1 cellular context compared by ENCODE assay signal in genomic region chr9:123339666-123340414, GRCh38.
TF ChIP-seq lines count a peak whose summit lies in the region.

No MANE protein-coding gene starts in this region.

TF ChIP-seq in K562, 482 proteins besides CTCF, POLR2A, EP300 and RAD21 (continued from another document and continues in another):
- TF ChIP-seq ZBTB11 (CRISPR knock-in tag; IDR thresholded peaks at IDR 0.05) = peak in 1 of 3 experiments; percentile 72; a peak in 2 of 6 replicates
- TF ChIP-seq ZEB2 (IDR thresholded peaks at IDR 0.05) = peak; percentile 26; the same call in 1 of the 2 replicates
- 0 out of 2 replicates have a peak, but pooled peaks have one; percentile 63 for TF ChIP-seq SRSF3 (IDR thresholded peaks at IDR 0.05; ENCODE audit: insufficient read depth, low read length)
- no peak for TF ChIP-seq CEBPG (CRISPR knock-in tag; IDR thresholded peaks at IDR 0.05)
- no peak for TF ChIP-seq CEBPG (tag; conservative IDR thresholded peaks at IDR 0.05 in 1 of 2, IDR thresholded peaks at IDR 0.05 in 1 of 2)
- TF ChIP-seq PHB2 (IDR thresholded peaks at IDR 0.05; ENCODE audit: low read depth) = no peak
- TF ChIP-seq ZNF444 (CRISPR knock-in tag; IDR thresholded peaks at IDR 0.05) = no peak
- TF ChIP-seq KAT8 (IDR thresholded peaks at IDR 0.05; ENCODE audit: low read depth) = no peak
- no peak for TF ChIP-seq ZNF239 (CRISPR knock-in tag; IDR thresholded peaks at IDR 0.05)
- TF ChIP-seq RAD51 (IDR thresholded peaks at IDR 0.05; ENCODE audit: borderline replicate concordance, low read depth) = peak; percentile 66
- no peak for TF ChIP-seq MCM7 (IDR thresholded peaks at IDR 0.05)
- no peak for TF ChIP-seq ZC3H4 (CRISPR knock-in tag; IDR thresholded peaks at IDR 0.05; ENCODE audit: borderline replicate concordance)
- no peak for TF ChIP-seq SIN3B (IDR thresholded peaks at IDR 0.05; ENCODE audit: low read depth)
- no peak for TF ChIP-seq ZNF140 (CRISPR knock-in tag; IDR thresholded peaks at IDR 0.05)
- no peak for TF ChIP-seq EWSR1 (IDR thresholded peaks at IDR 0.05; ENCODE audit: borderline replicate concordance, low read depth, partially characterized antibody)
- TF ChIP-seq RBBP5 (IDR thresholded peaks at IDR 0.05; ENCODE audit: borderline replicate concordance, insufficient read depth, low read length, poor library complexity, severe bottlenecking) = peak; percentile 54
- no peak for TF ChIP-seq CBX3 (IDR thresholded peaks at IDR 0.05; ENCODE audit: borderline replicate concordance in 1 of 2, low read length in 2 of 2)
- no peak for TF ChIP-seq U2AF2 (optimal IDR thresholded peaks at IDR 0.05; ENCODE audit: low read depth, low read length)
- TF ChIP-seq NR2C1 (IDR thresholded peaks at IDR 0.05) = no peak
- TF ChIP-seq NR2C1 (tag; IDR thresholded peaks at IDR 0.05) = peak; percentile 53
- TF ChIP-seq NCOA6 (IDR thresholded peaks at IDR 0.05) = no peak
- TF ChIP-seq HDGF (IDR thresholded peaks at IDR 0.05) = no peak
- TF ChIP-seq ELK3 (CRISPR knock-in tag; IDR thresholded peaks at IDR 0.05) = no peak
- no peak for TF ChIP-seq ARID2 (IDR thresholded peaks at IDR 0.05)
- TF ChIP-seq GATA2 (CRISPR knock-in tag; IDR thresholded peaks at IDR 0.05) = no peak
- peak; percentile 51; the same call in 1 of the 2 replicates for TF ChIP-seq CREB3 (tag; conservative IDR thresholded peaks at IDR 0.05; ENCODE audit: low read depth)
- 0 out of 2 replicates have a peak, but pooled peaks have one; percentile 61 for TF ChIP-seq ZNF436 (CRISPR knock-in tag; IDR thresholded peaks at IDR 0.05)
- 0 out of 2 replicates have a peak, but pooled peaks have one; percentile 42 for TF ChIP-seq ZNF175 (CRISPR knock-in tag; IDR thresholded peaks at IDR 0.05; ENCODE audit: low read depth)
- no peak for TF ChIP-seq ZNF212 (CRISPR knock-in tag; IDR thresholded peaks at IDR 0.05)
- TF ChIP-seq HDAC2 (IDR thresholded peaks at IDR 0.05) = no peak
- TF ChIP-seq PHF20 (IDR thresholded peaks at IDR 0.05; ENCODE audit: partially characterized antibody) = no peak
- TF ChIP-seq ZNF583 (CRISPR knock-in tag; IDR thresholded peaks at IDR 0.05) = no peak
- TF ChIP-seq USF2 (CRISPR knock-in tag; IDR thresholded peaks at IDR 0.05) = no peak
- no peak for TF ChIP-seq STAG1 (CRISPR knock-in tag; IDR thresholded peaks at IDR 0.05; ENCODE audit: borderline replicate concordance)
- TF ChIP-seq USF1 (CRISPR knock-in tag; IDR thresholded peaks at IDR 0.05) = peak; percentile 75
- TF ChIP-seq CBFB (CRISPR knock-in tag; IDR thresholded peaks at IDR 0.05) = no peak
- TF ChIP-seq TOE1 (IDR thresholded peaks at IDR 0.05; ENCODE audit: borderline replicate concordance) = peak; percentile 69; the same call in 1 of the 2 replicates
- TF ChIP-seq TOE1 (CRISPR knock-in tag; IDR thresholded peaks at IDR 0.05; ENCODE audit: borderline replicate concordance, low read depth) = no peak
- TF ChIP-seq TRIM25 (IDR thresholded peaks at IDR 0.05; ENCODE audit: borderline replicate concordance) = no peak
- peak; percentile 55 for TF ChIP-seq WHSC1 (IDR thresholded peaks at IDR 0.05; ENCODE audit: low read length)
- TF ChIP-seq PREB (CRISPR knock-in tag; IDR thresholded peaks at IDR 0.05) = no peak
- TF ChIP-seq CXXC5 (CRISPR knock-in tag; IDR thresholded peaks at IDR 0.05) = 0 out of 2 replicates have a peak, but pooled peaks have one; percentile 18
- no peak for TF ChIP-seq MLLT1 (IDR thresholded peaks at IDR 0.05)
- TF ChIP-seq MCM5 (IDR thresholded peaks at IDR 0.05; ENCODE audit: low read depth) = no peak
- no peak for TF ChIP-seq GTF3C2 (IDR thresholded peaks at IDR 0.05; ENCODE audit: borderline replicate concordance, extremely low read depth, insufficient read length)
- no peak for TF ChIP-seq RBM25 (IDR thresholded peaks at IDR 0.05; ENCODE audit: low read depth, low read length, severe bottlenecking)
- TF ChIP-seq GATAD2B (IDR thresholded peaks at IDR 0.05; ENCODE audit: borderline replicate concordance) = no peak
- TF ChIP-seq ZNF668 (CRISPR knock-in tag; IDR thresholded peaks at IDR 0.05) = no peak
- TF ChIP-seq MTA3 (IDR thresholded peaks at IDR 0.05; ENCODE audit: borderline replicate concordance) = no peak
- no peak for TF ChIP-seq ID3 (CRISPR knock-in tag; IDR thresholded peaks at IDR 0.05)
- TF ChIP-seq ID3 (tag; IDR thresholded peaks at IDR 0.05) = peak; percentile 53; the same call in 1 of the 2 replicates
- TF ChIP-seq ZNF395 (CRISPR knock-in tag; IDR thresholded peaks at IDR 0.05) = peak; percentile 72; the same call in 1 of the 2 replicates
